ENCODE assay signal across 15 cellular contexts in the genomic region with DNA sequence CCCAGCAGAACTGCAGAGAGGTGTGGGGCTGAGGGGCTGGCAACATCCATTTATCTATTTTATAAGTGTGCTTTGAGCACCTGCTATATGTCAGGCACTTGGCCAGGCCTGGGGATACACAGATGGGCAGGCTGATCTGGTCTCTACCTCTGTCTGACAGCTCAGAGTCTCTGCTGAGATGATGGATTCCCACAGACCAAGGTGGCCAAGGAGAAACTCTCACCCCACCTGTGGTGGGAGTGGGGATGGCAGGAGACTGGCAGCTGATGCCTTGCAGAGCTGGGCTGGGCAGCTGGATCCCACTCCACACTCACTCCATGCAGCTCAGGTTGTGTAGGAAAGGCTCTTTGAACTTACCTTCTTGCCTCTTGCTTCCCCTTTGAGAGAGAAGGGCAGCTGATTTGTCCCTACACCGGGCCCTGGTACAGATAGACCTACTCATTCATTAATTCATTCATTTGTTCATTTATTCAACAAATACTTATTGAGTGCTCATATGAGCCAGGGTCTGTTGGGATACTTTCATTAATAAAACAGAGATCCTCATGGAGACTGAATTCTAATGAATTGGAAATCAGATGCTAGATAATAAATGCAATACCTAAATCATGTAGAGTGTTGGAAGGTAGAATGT. TPM values are rescaled to one million over a fixed set of nuclear protein-coding genes. Genes with fewer than 3 reads are reported as not detected.
DNase-seq lines count a peak whose midpoint lies in the region; ATAC-seq and TF ChIP-seq lines count a peak whose summit lies in the region.
"Had no signal": no experiment of that assay in that cellular context is flagged by ENCODE, and none has a peak within 500 bp of the region (broad histone marks: within the 10 kb centered on the region; RNA-seq: fewer than 3 reads in every experiment).

No MANE protein-coding gene starts in this region.

- no peak overlapping the region for H2BK20ac ChIP-seq in H9 (ENCODE audit: low read depth, low read length, poor library complexity, severe bottlenecking)

- H3K27ac ChIP-seq in H9 (ENCODE audit: insufficient read length, low read depth, low read length) (no peak overlapping the region), WERI-Rb-1 (no peak overlapping the region)
- no peak overlapping the region for H3K27ac ChIP-seq in naive thymus-derived CD4-positive, alpha-beta T cell (ENCODE audit: low read depth, low read length)
- H3K27ac ChIP-seq: C4-2B had no signal

- peaks cover 22% of the 10 kb centered on the region for H3K36me3 ChIP-seq in WERI-Rb-1
- no peaks in the 10 kb centered on the region for H3K36me3 ChIP-seq in naive thymus-derived CD4-positive, alpha-beta T cell (ENCODE audit: control insufficient read depth in 2 of 3, insufficient read depth in 3 of 3, low read length in 3 of 3)

- no peak overlapping the region for H3K23ac ChIP-seq in H9 (ENCODE audit: insufficient read length, low read depth, low read length)

- H3K27me3 Mint-ChIP-seq in H9 (ENCODE audit: low read depth) (peaks cover 2% of the 10 kb centered on the region; the same call in 1 of the 2 replicates), glutamatergic neuron (ENCODE audit: unreplicated experiment) (no peaks in the 10 kb centered on the region)
- peaks cover 0 to 14% (median 8%) of the 10 kb centered on the region in 5 donors for H3K27me3 Mint-ChIP-seq in naive thymus-derived CD4-positive, alpha-beta T cell
- H3K27me3 Mint-ChIP-seq in stimulated activated naive CD8-positive, alpha-beta T cell treated with anti-CD3 and anti-CD28 coated beads, Interleukin-15, amount 100 ng/mL, for 72 hours, result peaks cover 18% of the 10 kb centered on the region

- no peaks in the 10 kb centered on the region for H3K36me3 Mint-ChIP-seq in H9 (ENCODE audit: insufficient read depth in 1 of 3, low read depth in 3 of 3)
- H3K36me3 Mint-ChIP-seq in glutamatergic neuron (ENCODE audit: unreplicated experiment), result no peaks in the 10 kb centered on the region
- no peaks in the 10 kb centered on the region for H3K36me3 Mint-ChIP-seq in naive thymus-derived CD4-positive, alpha-beta T cell
- H3K36me3 Mint-ChIP-seq: activated naive CD4-positive, alpha-beta T cell treated with anti-CD3 and anti-CD28 coated beads, Interleukin-2, amount 10 ng/mL, durations not matched to agents 7 days and 5 days had no signal

- no peak overlapping the region for H2AFZ ChIP-seq in H9 (ENCODE audit: low read length)

- H3K27me3 ChIP-seq in H9 (ENCODE audit: insufficient read depth, low read length) (no peaks in the 10 kb centered on the region), WERI-Rb-1 (ENCODE audit: insufficient read depth, low read depth, severe bottlenecking) (no peaks in the 10 kb centered on the region)
- no peaks in the 10 kb centered on the region for H3K27me3 ChIP-seq in naive thymus-derived CD4-positive, alpha-beta T cell (ENCODE audit: control insufficient read depth in 2 of 2, insufficient read depth in 2 of 2, low read length in 2 of 2)

- no peak overlapping the region for H3T11ph ChIP-seq in H9 (ENCODE audit: low read length)

- H3K4me3 ChIP-seq in AG04449 (ENCODE audit: low read depth, low read length), result no peak overlapping the region
- no peak overlapping the region for H3K4me3 ChIP-seq in WERI-Rb-1 (ENCODE audit: low read depth, low read length)
- H3K4me3 ChIP-seq in naive thymus-derived CD4-positive, alpha-beta T cell (ENCODE audit: low read length), result no peak overlapping the region

- no peak overlapping the region for H3K9ac ChIP-seq in H9 (ENCODE audit: extremely low read depth, insufficient read length, low read length)

- no peaks in the 10 kb centered on the region for H4K20me1 ChIP-seq in H9 (ENCODE audit: control insufficient read depth, insufficient read depth, insufficient read length)

- no peak overlapping the region for H4K8ac ChIP-seq in H9 (replicated peaks; ENCODE audit: insufficient read length, low read depth, low read length)

- no peak overlapping the region for H3K4me3 Mint-ChIP-seq in H9
- H3K4me3 Mint-ChIP-seq in glutamatergic neuron (ENCODE audit: unreplicated experiment), result no peak overlapping the region
- no peak overlapping the region for H3K4me3 Mint-ChIP-seq in naive thymus-derived CD4-positive, alpha-beta T cell
- no peak overlapping the region for H3K4me3 Mint-ChIP-seq in stimulated activated naive CD8-positive, alpha-beta T cell treated with anti-CD3 and anti-CD28 coated beads, Interleukin-15, amount 100 ng/mL, for 72 hours
- H3K4me3 Mint-ChIP-seq: activated CD4-positive, alpha-beta memory T cell treated with anti-CD3 and anti-CD28 coated beads, Interleukin-2, amount 10 ng/mL, durations not matched to agents 7 days and 5 days; activated naive CD4-positive, alpha-beta T cell treated with anti-CD3 and anti-CD28 coated beads, Interleukin-2, amount 10 ng/mL, durations not matched to agents 7 days and 5 days had no signal

- no peak overlapping the region for H3K4ac ChIP-seq in H9 (ENCODE audit: low read depth, low read length)

- 0 out of 2 replicates have a peak, but pooled peaks cover 4% of the 10 kb centered on the region for H3K4me1 ChIP-seq in H9 (ENCODE audit: insufficient read depth, low read length)
- H3K4me1 ChIP-seq in naive thymus-derived CD4-positive, alpha-beta T cell (ENCODE audit: control insufficient read depth in 2 of 2, insufficient read depth in 2 of 2, low read length in 2 of 2), result no peaks in the 10 kb centered on the region

- H4K5ac ChIP-seq in H9 (ENCODE audit: insufficient read length, low read depth, low read length), result no peak overlapping the region

- H3K4me2 ChIP-seq in H9 (ENCODE audit: insufficient read depth, insufficient read length, low read length), result no peak overlapping the region

- no peak overlapping the region for H3K18ac ChIP-seq in H9 (ENCODE audit: insufficient read length, low read depth, low read length)

- peak; percentile 7 for TF ChIP-seq CTCF in AG04449 (IDR thresholded peaks at IDR 0.05; ENCODE audit: insufficient read depth, low read length, missing control alignments)
- peak; percentile 36; the same call in 1 of the 3 replicates for TF ChIP-seq CTCF in H9 (conservative IDR thresholded peaks at IDR 0.05)
- peak; percentile 64 for TF ChIP-seq CTCF in WERI-Rb-1 (IDR thresholded peaks at IDR 0.05; ENCODE audit: low read depth, low read length)
- TF ChIP-seq CTCF in glutamatergic neuron (IDR thresholded peaks at IDR 0.05; ENCODE audit: partially characterized antibody, unreplicated experiment), result peak; percentile 6

- no peaks in the 10 kb centered on the region for H3K9me3 Mint-ChIP-seq in H9
- no peaks in the 10 kb centered on the region for H3K9me3 Mint-ChIP-seq in glutamatergic neuron (ENCODE audit: unreplicated experiment)
- H3K9me3 Mint-ChIP-seq in naive thymus-derived CD4-positive, alpha-beta T cell, result no peaks in the 10 kb centered on the region
- H3K9me3 Mint-ChIP-seq in stimulated activated naive CD8-positive, alpha-beta T cell treated with anti-CD3 and anti-CD28 coated beads, Interleukin-15, amount 100 ng/mL, for 72 hours, result no peaks in the 10 kb centered on the region
- H3K9me3 Mint-ChIP-seq: activated CD4-positive, alpha-beta memory T cell treated with anti-CD3 and anti-CD28 coated beads, Interleukin-2, amount 10 ng/mL, durations not matched to agents 7 days and 5 days; activated naive CD4-positive, alpha-beta T cell treated with anti-CD3 and anti-CD28 coated beads, Interleukin-2, amount 10 ng/mL, durations not matched to agents 7 days and 5 days had no signal

- H2AK5ac ChIP-seq in H9 (ENCODE audit: insufficient read length, low read length), result no peak overlapping the region

- no CpG with 5 or more reads among the region's 1 CpG for WGBS in H9 (ENCODE audit: extremely low coverage, insufficient read length, low lambda C conversion rate)

- DNase-seq in AG04449 (ENCODE audit: low read depth, low spot score) (no peak), H9 (no peak), WERI-Rb-1 (peak; percentile 56), glutamatergic neuron (no peak), D341Med (ENCODE audit: low spot score) (no peak), NCI-H345 treated with DMSO at 0.1 percent for 48 hours (lab: John Stamatoyannopoulos, UW; ENCODE audit: unreplicated experiment) (no peak)
- DNase-seq in naive thymus-derived CD4-positive, alpha-beta T cell, result no peak
- no peak for DNase-seq in stimulated activated naive CD8-positive, alpha-beta T cell treated with anti-CD3 and anti-CD28 coated beads, Interleukin-15, amount 100 ng/mL, for 72 hours
- DNase-seq: NCI-H226; stimulated activated CD4-positive, alpha-beta T cell treated with anti-CD3 and anti-CD28 coated beads, Interleukin-4, amount 100 ng/mL, for 24 hours; stimulated activated naive CD4-positive, alpha-beta T cell treated with Interleukin-2 at 50 U/mL for 16 hours had no signal

- CTCF ChIA-PET in AG04449 (lab: Yijun Ruan, JAX), result interaction anchor here (0.9 to 2.6 kb wide), 5 partner anchors 8 to 80 kb away, joined by 3 to 16 read pairs (median 4); partner anchors contain the start of gene ADORA1
- CTCF ChIA-PET in naive thymus-derived CD4-positive, alpha-beta T cell (lab: Charles Lee), result no interaction called here

- H3K79me1 ChIP-seq in H9 (ENCODE audit: insufficient read depth, low read depth, low read length, poor library complexity, severe bottlenecking), result no peaks in the 10 kb centered on the region

- H3K27ac Mint-ChIP-seq in H9 (no peak overlapping the region; a peak in 1 of 7 replicates), glutamatergic neuron (ENCODE audit: unreplicated experiment) (no peak overlapping the region)
- peak overlapping the region in 1 of 9 donors; percentile 37 for H3K27ac Mint-ChIP-seq in naive thymus-derived CD4-positive, alpha-beta T cell
- no peak overlapping the region for H3K27ac Mint-ChIP-seq in stimulated activated naive CD8-positive, alpha-beta T cell treated with anti-CD3 and anti-CD28 coated beads, Interleukin-15, amount 100 ng/mL, for 72 hours
- H3K27ac Mint-ChIP-seq: activated CD4-positive, alpha-beta memory T cell treated with anti-CD3 and anti-CD28 coated beads, Interleukin-2, amount 10 ng/mL, durations not matched to agents 7 days and 5 days; activated naive CD4-positive, alpha-beta T cell treated with anti-CD3 and anti-CD28 coated beads, Interleukin-2, amount 10 ng/mL, durations not matched to agents 7 days and 5 days had no signal

- intact Hi-C loops in naive thymus-derived CD4-positive, alpha-beta T cell (cut with micrococcal nuclease), result no loop called here

- no peak overlapping the region for H2BK120ac ChIP-seq in H9 (ENCODE audit: low read depth, low read length, poor library complexity, severe bottlenecking)

- no peaks in the 10 kb centered on the region for H3K23me2 ChIP-seq in H9 (ENCODE audit: insufficient read length, low read depth, low read length, poor library complexity, severe bottlenecking)

- no peak overlapping the region for H2BK15ac ChIP-seq in H9 (ENCODE audit: low read depth, low read length)

- H3K79me2 ChIP-seq in H9 (ENCODE audit: insufficient read depth, low read length), result no peaks in the 10 kb centered on the region

- POLR2A ChIA-PET in AG04449 (lab: Yijun Ruan, JAX), result no interaction called here
- POLR2A ChIA-PET in naive thymus-derived CD4-positive, alpha-beta T cell (lab: Charles Lee), result no interaction called here

- no peaks in the 10 kb centered on the region for H3K9me3 ChIP-seq in H9 (ENCODE audit: control insufficient read depth, low read depth, low read length)
- no peaks in the 10 kb centered on the region for H3K9me3 ChIP-seq in WERI-Rb-1 (ENCODE audit: severe bottlenecking)
- H3K9me3 ChIP-seq in naive thymus-derived CD4-positive, alpha-beta T cell (ENCODE audit: control insufficient read depth in 2 of 3, low read length in 3 of 3), result no peaks in the 10 kb centered on the region

- H3K4me1 Mint-ChIP-seq in H9 (peaks cover 11 to 17% of the 10 kb centered on the region in 2 experiments), glutamatergic neuron (ENCODE audit: low read depth, unreplicated experiment) (no peaks in the 10 kb centered on the region)
- peaks cover 0 to 6% (median 4%) of the 10 kb centered on the region in 7 donors for H3K4me1 Mint-ChIP-seq in naive thymus-derived CD4-positive, alpha-beta T cell
- H3K4me1 Mint-ChIP-seq in stimulated activated naive CD8-positive, alpha-beta T cell treated with anti-CD3 and anti-CD28 coated beads, Interleukin-15, amount 100 ng/mL, for 72 hours, result peaks cover 9% of the 10 kb centered on the region

- H3K14ac ChIP-seq in H9 (ENCODE audit: insufficient read depth, low read length), result no peak overlapping the region

- no peak overlapping the region for H2BK5ac ChIP-seq in H9 (ENCODE audit: insufficient read length, low read length)

- H4K91ac ChIP-seq in H9 (ENCODE audit: insufficient read length, low read depth, low read length), result no peak overlapping the region

- no peak for ATAC-seq in naive thymus-derived CD4-positive, alpha-beta T cell
- no peak for ATAC-seq in stimulated activated naive CD8-positive, alpha-beta T cell treated with anti-CD3 and anti-CD28 coated beads, Interleukin-15, amount 100 ng/mL, for 72 hours

- H3K56ac ChIP-seq in H9 (ENCODE audit: insufficient read length, low read depth, low read length), result no peak overlapping the region

- H2BK12ac ChIP-seq in H9 (ENCODE audit: insufficient read length, low read depth, low read length), result no peak overlapping the region

RNA-seq across cellular contexts. Expression of gene ADORA1, which starts 9.0 kb away (rescaled TPM):
- total RNA-seq in H9 (2021) (1.3 and 3.0 TPM in 2 replicates), glutamatergic neuron (ENCODE audit: unreplicated experiment) (1.2 TPM)
- total RNA-seq in naive thymus-derived CD4-positive, alpha-beta T cell, result under 1 TPM in 1 of 5 experiments, not detected in 4; 0.44 TPM
- polyA plus RNA-seq in naive thymus-derived CD4-positive, alpha-beta T cell, result not detected
- total RNA-seq: pulmonary artery endothelial cell had no signal

RNA-seq across cellular contexts. Expression of gene MYBPH, which starts 39.1 kb away (rescaled TPM):
- total RNA-seq in H9 (2021) (not detected in 2 replicates), glutamatergic neuron (ENCODE audit: unreplicated experiment) (not detected)
- total RNA-seq in naive thymus-derived CD4-positive, alpha-beta T cell, result not detected
- not detected for polyA plus RNA-seq in naive thymus-derived CD4-positive, alpha-beta T cell
- total RNA-seq: activated CD4-positive, alpha-beta memory T cell treated with anti-CD3 and anti-CD28 coated beads, Interleukin-2, amount 10 ng/mL, durations not matched to agents 7 days and 5 days; pulmonary artery endothelial cell had no signal

RNA-seq across cellular contexts. Expression of gene CHI3L1, which starts 50.0 kb away (rescaled TPM):
- total RNA-seq in H9 (2021), result not detected in 2 replicates
- total RNA-seq in glutamatergic neuron (ENCODE audit: unreplicated experiment), result not detected
- 1 to 10 TPM in 1 of 5 experiments, under 1 TPM in 1, not detected in 3; 0.32 to 1.3 TPM for total RNA-seq in naive thymus-derived CD4-positive, alpha-beta T cell
- polyA plus RNA-seq in naive thymus-derived CD4-positive, alpha-beta T cell, result not detected
- total RNA-seq: activated CD4-positive, alpha-beta memory T cell treated with anti-CD3 and anti-CD28 coated beads, Interleukin-2, amount 10 ng/mL, durations not matched to agents 7 days and 5 days; pulmonary artery endothelial cell had no signal

RNA-seq across cellular contexts. Expression of gene MYOG, which starts 50.7 kb away (rescaled TPM):
- total RNA-seq in H9 (2021) (not detected in 2 replicates), glutamatergic neuron (ENCODE audit: unreplicated experiment) (not detected)
- total RNA-seq in naive thymus-derived CD4-positive, alpha-beta T cell, result not detected
- polyA plus RNA-seq in naive thymus-derived CD4-positive, alpha-beta T cell, result not detected
- total RNA-seq: activated CD4-positive, alpha-beta memory T cell treated with anti-CD3 and anti-CD28 coated beads, Interleukin-2, amount 10 ng/mL, durations not matched to agents 7 days and 5 days; pulmonary artery endothelial cell had no signal

Comparison
In these comparisons a context has a peak if more than half of its experiments do, and no peak if none do; other contexts are left out.
1. CTCF ChIP-seq: peak in every context shown above with its lines; median percentile 64 in WERI-Rb-1; 36 in H9; 7 in AG04449; 6 in glutamatergic neuron.